In genomic region chr3:73625124-73625665, GRCh38 we compare ENCODE assay signal across 8 cellular contexts. TPM values are rescaled to one million over a fixed set of nuclear protein-coding genes. Genes with fewer than 3 reads are reported as not detected.
A peak's percentile ranks its signal among the peaks of the same experiment; 100 is the strongest.
DNase-seq lines count a peak whose midpoint lies in the region; ATAC-seq lines count a peak whose summit lies in the region.

No MANE protein-coding gene starts in this region.

- CTCF ChIA-PET in activated CD8-positive, alpha-beta memory T cell treated with anti-CD3 and anti-CD28 coated beads, Interleukin-2, amount 10 ng/mL, durations not matched to agents 7 days and 5 days (lab: Charles Lee): no interaction called here

- H3K9ac ChIP-seq in HUES64 (ENCODE audit: low read depth, low read length) (peak overlapping the region; percentile 61; the same call in 1 of the 2 replicates), subcutaneous abdominal adipose tissue (ENCODE audit: low read length in 5 of 5) (peak overlapping the region in 4 of 5 donors; percentile 56 to 80 (median 72))

- H3K27me3 Mint-ChIP-seq in activated naive CD8-positive, alpha-beta T cell treated with anti-CD3 and anti-CD28 coated beads for 36 hours: peaks cover 33% of the 10 kb centered on the region
- H3K27me3 Mint-ChIP-seq in activated CD8-positive, alpha-beta memory T cell treated with anti-CD3 and anti-CD28 coated beads, Interleukin-2, amount 10 ng/mL, durations not matched to agents 7 days and 5 days: peaks cover 16% of the 10 kb centered on the region

- H3K27ac ChIP-seq in HUES64 (ENCODE audit: low read depth, low read length) (no peak overlapping the region), subcutaneous abdominal adipose tissue (ENCODE audit: low read depth, low read length) (peak overlapping the region; percentile 90)

- no peak for ATAC-seq in HG02798 (IDR thresholded peaks at IDR 0.05; ENCODE audit: poor library complexity, unreplicated experiment)
- no peak for ATAC-seq in activated CD8-positive, alpha-beta memory T cell treated with anti-CD3 and anti-CD28 coated beads, Interleukin-2, amount 10 ng/mL, durations not matched to agents 7 days and 5 days

- peaks cover 46% of the 10 kb centered on the region for H3K27me3 ChIP-seq in HUES64 (ENCODE audit: insufficient read depth, low read length)
- no peaks in the 10 kb centered on the region for H3K27me3 ChIP-seq in subcutaneous abdominal adipose tissue (ENCODE audit: control insufficient read depth in 5 of 5, insufficient read depth in 4 of 5, low read length in 5 of 5)

- peak; percentile 23 to 62 for DNase-seq in T47D (ENCODE audit: low read depth in 1 of 2, low spot score in 1 of 2)
- DNase-seq in kidney tubule cell (ENCODE audit: low spot score): peak; percentile 47
- no peak for DNase-seq in NK-92 (lab: John Stamatoyannopoulos, UW; ENCODE audit: unreplicated experiment)
- no peak for DNase-seq in activated naive CD8-positive, alpha-beta T cell treated with anti-CD3 and anti-CD28 coated beads for 36 hours
- no peak for DNase-seq in activated CD8-positive, alpha-beta memory T cell treated with anti-CD3 and anti-CD28 coated beads, Interleukin-2, amount 10 ng/mL, durations not matched to agents 7 days and 5 days

- H3K36me3 ChIP-seq in HUES64 (ENCODE audit: insufficient read depth, low read length): no peaks in the 10 kb centered on the region
- no peaks in the 10 kb centered on the region for H3K36me3 ChIP-seq in subcutaneous abdominal adipose tissue (ENCODE audit: control insufficient read depth in 5 of 5, insufficient read depth in 5 of 5, low read length in 5 of 5)

- H3K4me3 ChIP-seq in HUES64 (ENCODE audit: low read length): peak overlapping the region; percentile 66
- H3K4me3 ChIP-seq in subcutaneous abdominal adipose tissue (ENCODE audit: low read depth in 1 of 5, low read length in 5 of 5): peak overlapping the region; percentile 83 to 92 (median 87)

- no peaks in the 10 kb centered on the region for H3K4me1 Mint-ChIP-seq in activated naive CD8-positive, alpha-beta T cell treated with anti-CD3 and anti-CD28 coated beads for 36 hours
- no peaks in the 10 kb centered on the region for H3K4me1 Mint-ChIP-seq in activated CD8-positive, alpha-beta memory T cell treated with anti-CD3 and anti-CD28 coated beads, Interleukin-2, amount 10 ng/mL, durations not matched to agents 7 days and 5 days

- no peaks in the 10 kb centered on the region for H3K9me3 Mint-ChIP-seq in activated naive CD8-positive, alpha-beta T cell treated with anti-CD3 and anti-CD28 coated beads for 36 hours
- H3K9me3 Mint-ChIP-seq in activated CD8-positive, alpha-beta memory T cell treated with anti-CD3 and anti-CD28 coated beads, Interleukin-2, amount 10 ng/mL, durations not matched to agents 7 days and 5 days (ENCODE audit: low read depth): no peaks in the 10 kb centered on the region

- no peaks in the 10 kb centered on the region for H3K36me3 Mint-ChIP-seq in activated naive CD8-positive, alpha-beta T cell treated with anti-CD3 and anti-CD28 coated beads for 36 hours
- H3K36me3 Mint-ChIP-seq in activated CD8-positive, alpha-beta memory T cell treated with anti-CD3 and anti-CD28 coated beads, Interleukin-2, amount 10 ng/mL, durations not matched to agents 7 days and 5 days: no peaks in the 10 kb centered on the region

- WGBS in HUES64: 1% methylated on average over 21 of the region's 21 CpGs

- in situ Hi-C loops in T47D (cut with HindIII; ENCODE audit: low pct_unique_long_range_greater_than_20kb, low sequenced_read_pairs): no loop called here

- no peaks in the 10 kb centered on the region for H3K9me3 ChIP-seq in HUES64 (ENCODE audit: insufficient read depth, low read depth, low read length)
- no peaks in the 10 kb centered on the region for H3K9me3 ChIP-seq in subcutaneous abdominal adipose tissue (ENCODE audit: control insufficient read depth in 5 of 5, low read length in 5 of 5)

- no peak overlapping the region for H3K27ac Mint-ChIP-seq in activated naive CD8-positive, alpha-beta T cell treated with anti-CD3 and anti-CD28 coated beads for 36 hours
- no peak overlapping the region for H3K27ac Mint-ChIP-seq in activated CD8-positive, alpha-beta memory T cell treated with anti-CD3 and anti-CD28 coated beads, Interleukin-2, amount 10 ng/mL, durations not matched to agents 7 days and 5 days

- no peak overlapping the region for H3K4me3 Mint-ChIP-seq in activated naive CD8-positive, alpha-beta T cell treated with anti-CD3 and anti-CD28 coated beads for 36 hours
- no peak overlapping the region for H3K4me3 Mint-ChIP-seq in activated CD8-positive, alpha-beta memory T cell treated with anti-CD3 and anti-CD28 coated beads, Interleukin-2, amount 10 ng/mL, durations not matched to agents 7 days and 5 days

- peaks cover 21% of the 10 kb centered on the region for H3K4me1 ChIP-seq in HUES64 (ENCODE audit: insufficient read depth, low read length)
- H3K4me1 ChIP-seq in subcutaneous abdominal adipose tissue (ENCODE audit: control insufficient read depth in 5 of 5, insufficient read depth in 5 of 5, low read length in 5 of 5): peaks cover 0 to 79% (median 59%) of the 10 kb centered on the region in 5 donors

RNA-seq across cellular contexts. Expression of gene PDZRN3, which starts 0.5 kb away (rescaled TPM):
- 6.9 TPM for polyA plus RNA-seq in HUES64 (2013, experiment 1 of 2)
- polyA plus RNA-seq in HUES64 (2013, experiment 2 of 2): 8.4 TPM
- not detected for total RNA-seq in activated naive CD8-positive, alpha-beta T cell treated with anti-CD3 and anti-CD28 coated beads for 36 hours
- total RNA-seq in activated CD8-positive, alpha-beta memory T cell treated with anti-CD3 and anti-CD28 coated beads, Interleukin-2, amount 10 ng/mL, durations not matched to agents 7 days and 5 days: not detected

Comparison
In these comparisons a context has a peak if more than half of its experiments do, and no peak if none do; other contexts are left out.
1. DNase-seq: peak in T47D (2 of 2) and kidney tubule cell (single experiment); none in NK-92 (single experiment), activated naive CD8-positive, alpha-beta T cell treated with anti-CD3 and anti-CD28 coated beads for 36 hours (single experiment) and activated CD8-positive, alpha-beta memory T cell treated with anti-CD3 and anti-CD28 coated beads, Interleukin-2, amount 10 ng/mL, durations not matched to agents 7 days and 5 days (single experiment).